Comparison of ENCODE assay signal across 8 cellular contexts in genomic region chr3:42443819-42444436, GRCh38. TPM values are rescaled to one million over a fixed set of nuclear protein-coding genes. Genes with fewer than 3 reads are reported as not detected.
DNase-seq lines count a peak whose midpoint lies in the region; ATAC-seq and TF ChIP-seq lines count a peak whose summit lies in the region.

No MANE protein-coding gene starts in this region.

- no peak overlapping the region for H3K27ac ChIP-seq in Peyer's patch

- no peaks in the 10 kb centered on the region for H3K9me3 ChIP-seq in Peyer's patch

- TF ChIP-seq EP300 in Ishikawa (IDR thresholded peaks at IDR 0.05; ENCODE audit: borderline replicate concordance) = no peak

- H3K9me3 Mint-ChIP-seq in activated T-cell treated with anti-CD3 and anti-CD28 coated beads, Interleukin-2, amount 50 U/mL, for 24 hours = no peaks in the 10 kb centered on the region
- no peaks in the 10 kb centered on the region for H3K9me3 Mint-ChIP-seq in nephron

- H3K36me3 ChIP-seq in Peyer's patch = no peaks in the 10 kb centered on the region

- no peak for TF ChIP-seq POLR2A in Peyer's patch (IDR thresholded peaks at IDR 0.05)

- DNase-seq in C1 segment of cervical spinal cord (lab: John Stamatoyannopoulos, UW) (peak in 13 of 14 donors; percentile 13 to 82 (median 47)), Peyer's patch (peak; percentile 67 to 91 (median 90)), fibroblast of gingiva (ENCODE audit: low read depth) (peak; percentile 62)
- peak; percentile 88 for DNase-seq in activated T-cell treated with anti-CD3 and anti-CD28 coated beads, Interleukin-2, amount 50 U/mL, for 24 hours
- DNase-seq in stimulated activated naive CD4-positive, alpha-beta T cell (lab: John Stamatoyannopoulos, UW) = peak; percentile 40 to 83 (median 62)

- no peaks in the 10 kb centered on the region for H3K4me1 ChIP-seq in Peyer's patch

- H3K4me3 Mint-ChIP-seq in activated T-cell treated with anti-CD3 and anti-CD28 coated beads, Interleukin-2, amount 50 U/mL, for 24 hours = no peak overlapping the region
- no peak overlapping the region for H3K4me3 Mint-ChIP-seq in nephron

- peak; percentile 85 for ATAC-seq in GM19438 (IDR thresholded peaks at IDR 0.05; ENCODE audit: low read depth, unreplicated experiment)

- no peaks in the 10 kb centered on the region for H3K27me3 ChIP-seq in Peyer's patch

- H3K4me3 ChIP-seq in Peyer's patch = no peak overlapping the region

- peak; percentile 99 for TF ChIP-seq RAD21 in Ishikawa (IDR thresholded peaks at IDR 0.05; ENCODE audit: low read depth)

- peaks cover 2% of the 10 kb centered on the region for H3K27me3 Mint-ChIP-seq in activated T-cell treated with anti-CD3 and anti-CD28 coated beads, Interleukin-2, amount 50 U/mL, for 24 hours
- H3K27me3 Mint-ChIP-seq in nephron (ENCODE audit: low read depth) = peaks cover 46% of the 10 kb centered on the region

- H3K4me1 Mint-ChIP-seq in activated T-cell treated with anti-CD3 and anti-CD28 coated beads, Interleukin-2, amount 50 U/mL, for 24 hours (ENCODE audit: low read depth) = peaks cover 1% of the 10 kb centered on the region
- H3K4me1 Mint-ChIP-seq in nephron = no peaks in the 10 kb centered on the region

- TF ChIP-seq CTCF in Peyer's patch (IDR thresholded peaks at IDR 0.05) = peak; percentile 75 to 98 (median 96)
- TF ChIP-seq CTCF in nephron (IDR thresholded peaks at IDR 0.05; ENCODE audit: unreplicated experiment in 3 of 3) = peak; percentile 91 to 95 (median 93)

- no peak overlapping the region for H3K27ac Mint-ChIP-seq in activated T-cell treated with anti-CD3 and anti-CD28 coated beads, Interleukin-2, amount 50 U/mL, for 24 hours
- H3K27ac Mint-ChIP-seq in nephron = no peak overlapping the region

- no peaks in the 10 kb centered on the region for H3K36me3 Mint-ChIP-seq in activated T-cell treated with anti-CD3 and anti-CD28 coated beads, Interleukin-2, amount 50 U/mL, for 24 hours (ENCODE audit: low read depth)
- no peaks in the 10 kb centered on the region for H3K36me3 Mint-ChIP-seq in nephron (ENCODE audit: low read depth)

TF ChIP-seq in Ishikawa, 13 proteins besides CTCF, POLR2A, EP300 and RAD21:
- TF ChIP-seq MAX (IDR thresholded peaks at IDR 0.05) (peak; percentile 52), TEAD4 (IDR thresholded peaks at IDR 0.05) (0 out of 2 replicates have a peak, but pooled peaks have one; percentile 34), REST (IDR thresholded peaks at IDR 0.05; ENCODE audit: low read depth) (no peak), TAF1 (IDR thresholded peaks at IDR 0.05; ENCODE audit: low read depth) (no peak), ZBTB7A (IDR thresholded peaks at IDR 0.05; ENCODE audit: low read depth) (no peak), CEBPB (IDR thresholded peaks at IDR 0.05) (no peak), YY1 (IDR thresholded peaks at IDR 0.05; ENCODE audit: low read depth) (0 out of 2 replicates have a peak, but pooled peaks have one; percentile 37), CREB1 (IDR thresholded peaks at IDR 0.05; ENCODE audit: low read depth) (no peak), TCF12 (IDR thresholded peaks at IDR 0.05; ENCODE audit: low read depth) (no peak), EGR1 (IDR thresholded peaks at IDR 0.05) (no peak), USF1 (IDR thresholded peaks at IDR 0.05) (no peak), FOXM1 (IDR thresholded peaks at IDR 0.05; ENCODE audit: borderline replicate concordance, low read depth) (no peak), NFIC (IDR thresholded peaks at IDR 0.05) (no peak)

RNA-seq across cellular contexts. Expression of gene LYZL4, which starts 33.5 kb away (rescaled TPM):
- total RNA-seq in Peyer's patch = not detected

RNA-seq across cellular contexts. Expression of gene VIPR1, which starts 58.5 kb away (rescaled TPM):
- 100 to 1,000 TPM in 3 of 4 donors, 10 to 100 TPM in 1; 52.8 to 320 (median 270) TPM for total RNA-seq in Peyer's patch
